Comparison of ENCODE assay signal across 11 cellular contexts in genomic region chr7:94297397-94297838, GRCh38.
DNase-seq lines count a peak whose midpoint lies in the region; TF ChIP-seq lines count a peak whose summit lies in the region.
"Had no signal": no experiment of that assay in that cellular context is flagged by ENCODE, and none has a peak within 500 bp of the region (broad histone marks: within the 10 kb centered on the region; RNA-seq: fewer than 3 reads in every experiment).

No MANE protein-coding gene starts in this region.

- H3K27me3 ChIP-seq in SK-N-SH (ENCODE audit: insufficient read depth) = no peaks in the 10 kb centered on the region
- H3K27me3 ChIP-seq in Caco-2 (replicated peaks; ENCODE audit: control insufficient read depth, insufficient read depth, low read length) = no peaks in the 10 kb centered on the region
- H3K27me3 ChIP-seq: cardiac muscle cell had no signal

- CTCF ChIA-PET in AG04449 (lab: Yijun Ruan, JAX) = interaction anchor here (0.6 to 20.2 kb wide), 11 partner anchors 10 to 142 kb away, joined by 3 to 788 read pairs (median 18); partner anchors contain the start of gene COL1A2
- CTCF ChIA-PET in SK-N-SH (lab: Yijun Ruan, JAX) = interaction anchor here (0.5 to 18.6 kb wide), 9 partner anchors 9 to 1179 kb away, joined by 3 to 344 read pairs (median 9); partner anchors contain the start of gene COL1A2
- CTCF ChIA-PET in Caco-2 (lab: Charles Lee) = interaction anchor here (0.7 to 5.3 kb wide), 3 partner anchors 8 to 1065 kb away, joined by 3 to 56 read pairs (median 5); partner anchors contain the start of gene COL1A2

- H3K4me3 ChIP-seq in AG04449 (ENCODE audit: low read depth, low read length) = peak overlapping the region; percentile 32
- no peak overlapping the region for H3K4me3 ChIP-seq in SK-N-SH (ENCODE audit: low read depth in 2 of 2, low read length in 1 of 2)
- H3K4me3 ChIP-seq in foreskin fibroblast (ENCODE audit: low read depth in 1 of 2, low read length in 2 of 2) = peak overlapping the region; percentile 46 to 63
- H3K4me3 ChIP-seq in Caco-2 (ENCODE audit: low read depth, low read length) = no peak overlapping the region
- H3K4me3 ChIP-seq: cardiac muscle cell had no signal

- H3K27me3 Mint-ChIP-seq in osteocyte (ENCODE audit: unreplicated experiment) (no peaks in the 10 kb centered on the region), Caco-2 (ENCODE audit: insufficient read depth, unreplicated experiment) (no peaks in the 10 kb centered on the region)

- peaks cover 77% of the 10 kb centered on the region for H3K4me1 Mint-ChIP-seq in osteocyte (ENCODE audit: unreplicated experiment)
- H3K4me1 Mint-ChIP-seq in Caco-2 (ENCODE audit: low read depth, unreplicated experiment) = peaks cover 16% of the 10 kb centered on the region

- no peaks in the 10 kb centered on the region for H3K9me3 ChIP-seq in SK-N-SH
- H3K9me3 ChIP-seq in Caco-2 = no peaks in the 10 kb centered on the region

- H3K4me3 Mint-ChIP-seq in osteocyte (ENCODE audit: unreplicated experiment) = peak overlapping the region; percentile 19
- H3K4me3 Mint-ChIP-seq in Caco-2 (ENCODE audit: unreplicated experiment) = no peak overlapping the region

- TF ChIP-seq CTCF in AG04449 (IDR thresholded peaks at IDR 0.05; ENCODE audit: insufficient read depth, low read length, missing control alignments) (no peak), SK-N-SH (IDR thresholded peaks at IDR 0.05) (no peak), foreskin fibroblast (IDR thresholded peaks at IDR 0.05; ENCODE audit: low read depth, low read length) (no peak), osteocyte (IDR thresholded peaks at IDR 0.05) (no peak), Caco-2 (IDR thresholded peaks at IDR 0.05; ENCODE audit: insufficient read depth in 1 of 2, low read depth in 1 of 2, low read length in 1 of 2, severe bottlenecking in 1 of 2, unreplicated experiment in 1 of 2) (no peak)

- H3K27ac ChIP-seq in SK-N-SH (ENCODE audit: low read depth in 2 of 2, low read length in 1 of 2) = peak overlapping the region; percentile 74 to 99
- H3K27ac ChIP-seq: cardiac muscle cell had no signal

- H3F3A ChIP-seq in SK-N-SH (replicated peaks; ENCODE audit: insufficient read depth) = peaks cover 60% of the 10 kb centered on the region

- no peaks in the 10 kb centered on the region for H4K20me1 ChIP-seq in SK-N-SH (ENCODE audit: insufficient read depth)

- no peaks in the 10 kb centered on the region for H3K9me2 ChIP-seq in SK-N-SH

- H3K36me3 ChIP-seq in SK-N-SH (replicated peaks in 1 of 2; ENCODE audit: control insufficient read depth in 1 of 2, insufficient read depth in 2 of 2, low read length in 1 of 2) (no peaks in the 10 kb centered on the region), Caco-2 (ENCODE audit: control insufficient read depth, insufficient read depth, low read length) (no peaks in the 10 kb centered on the region)
- H3K36me3 ChIP-seq: cardiac muscle cell had no signal

- H3K79me2 ChIP-seq in SK-N-SH (ENCODE audit: insufficient read depth) = no peaks in the 10 kb centered on the region

- peak overlapping the region; percentile 60; the same call in 1 of the 2 replicates for H2AFZ ChIP-seq in SK-N-SH (ENCODE audit: low read depth)

- H3K36me3 Mint-ChIP-seq in osteocyte (ENCODE audit: unreplicated experiment) (no peaks in the 10 kb centered on the region), Caco-2 (ENCODE audit: insufficient read depth, unreplicated experiment) (no peaks in the 10 kb centered on the region)

- H3K4me1 ChIP-seq in SK-N-SH (ENCODE audit: control insufficient read depth in 1 of 2, insufficient read depth in 2 of 2, low read depth in 1 of 2, low read length in 1 of 2) (peaks cover 12 to 60% of the 10 kb centered on the region in 2 experiments), Caco-2 (peaks cover 28% of the 10 kb centered on the region)

- H3K9me3 Mint-ChIP-seq in osteocyte (ENCODE audit: unreplicated experiment) = no peaks in the 10 kb centered on the region
- H3K9me3 Mint-ChIP-seq in Caco-2 (ENCODE audit: unreplicated experiment) = no peaks in the 10 kb centered on the region

- 14% methylated on average over 5 of the region's 5 CpGs for WGBS in SK-N-SH (ENCODE audit: low lambda C conversion rate)

- TF ChIP-seq RAD21 in SK-N-SH (IDR thresholded peaks at IDR 0.05; ENCODE audit: low read length) = no peak

- POLR2A ChIA-PET in AG04449 (lab: Yijun Ruan, JAX) (interaction anchor here (0.5 to 12.9 kb wide), 15 partner anchors 8 to 136 kb away, joined by 3 to 691 read pairs (median 43); partner anchors contain the start of gene COL1A2), SK-N-SH (lab: Yijun Ruan, JAX) (no interaction called here), Caco-2 (lab: Charles Lee) (no interaction called here)

- no TSS peak for BruUV-seq in Caco-2 (replicated peaks; lab: Mats Ljungman, UMichigan)

- peak overlapping the region; percentile 57 for H3K9ac ChIP-seq in SK-N-SH

- H3K4me2 ChIP-seq in SK-N-SH = peak overlapping the region; percentile 25

- peak in 1 of 2 experiments; percentile 95; a peak in 2 of 4 replicates for TF ChIP-seq EP300 in SK-N-SH (IDR thresholded peaks at IDR 0.05; ENCODE audit: borderline replicate concordance in 1 of 2, low read depth in 1 of 2, low read length in 1 of 2)

- intact Hi-C loops in Caco-2 (cut with micrococcal nuclease; ENCODE audit: unreplicated experiment) = loop anchor here (10.0 kb wide), 1 partner anchor 1177 kb away; no protein-coding TSS in a partner anchor

- DNase-seq in AG04449 (ENCODE audit: low read depth, low spot score) = peak; percentile 94
- no peak for DNase-seq in SK-N-SH
- DNase-seq in foreskin fibroblast = peak; percentile 95 to 97
- no peak for DNase-seq in osteocyte (ENCODE audit: extremely low spot score, unreplicated experiment)
- DNase-seq in NCI-H510A treated with DMSO at 0.1 percent for 48 hours (lab: John Stamatoyannopoulos, UW) = no peak
- no peak for DNase-seq in Caco-2
- no peak for DNase-seq in middle frontal gyrus (ENCODE audit: extremely low spot score, low spot score)
- DNase-seq in NCI-H1092 (lab: John Stamatoyannopoulos, UW) = no peak
- DNase-seq: ACHN; activated CD4-positive, alpha-beta T cell treated with anti-CD3 and anti-CD28 coated beads for 48 hours had no signal

- H3K27ac Mint-ChIP-seq in osteocyte (ENCODE audit: unreplicated experiment) (peak overlapping the region; percentile 95), Caco-2 (ENCODE audit: unreplicated experiment) (no peak overlapping the region)

TF ChIP-seq in SK-N-SH, 30 proteins besides CTCF, POLR2A, EP300 and RAD21 (continues in another document):
- TF ChIP-seq FOXM1 (IDR thresholded peaks at IDR 0.05; ENCODE audit: low read depth) (peak; percentile 94), SMC3 (IDR thresholded peaks at IDR 0.05; ENCODE audit: low read depth, low read length) (peak; percentile 28), NRF1 (IDR thresholded peaks at IDR 0.05; ENCODE audit: low read depth, low read length) (no peak), ZBTB33 (IDR thresholded peaks at IDR 0.05; ENCODE audit: borderline replicate concordance, low read depth) (peak; percentile 83), TEAD4 (IDR thresholded peaks at IDR 0.05; ENCODE audit: borderline replicate concordance, insufficient read depth) (peak; percentile 85), FOSL2 (IDR thresholded peaks at IDR 0.05; ENCODE audit: borderline replicate concordance, low read depth) (peak; percentile 78), IRF3 (IDR thresholded peaks at IDR 0.05; ENCODE audit: low read depth, low read length) (no peak), SIN3A (IDR thresholded peaks at IDR 0.05; ENCODE audit: borderline replicate concordance, low read depth, low read length) (peak; percentile 57; the same call in 1 of the 2 replicates), GABPA (IDR thresholded peaks at IDR 0.05; ENCODE audit: low read depth) (no peak), USF1 (IDR thresholded peaks at IDR 0.05; ENCODE audit: borderline replicate concordance, low read depth) (no peak), MAX (IDR thresholded peaks at IDR 0.05; ENCODE audit: low read depth) (peak; percentile 98), EZH2phosphoT487 (IDR thresholded peaks at IDR 0.05; ENCODE audit: borderline replicate concordance, low read depth) (no peak), POLR2AphosphoS5 (IDR thresholded peaks at IDR 0.05; ENCODE audit: low read depth, low read length) (peak; percentile 65)

Comparison
In these comparisons a context has a peak if more than half of its experiments do, and no peak if none do; other contexts are left out.
1. DNase-seq: peak in AG04449 (single experiment) and foreskin fibroblast (2 of 2); none in SK-N-SH (single experiment), osteocyte (single experiment), NCI-H510A treated with DMSO at 0.1 percent for 48 hours (single experiment), Caco-2 (0 of 2), middle frontal gyrus (single experiment) and NCI-H1092 (single experiment).
2. H3K4me3 ChIP-seq: peak in AG04449 (single experiment) and foreskin fibroblast (2 of 2); none in SK-N-SH (0 of 2) and Caco-2 (single experiment).